In the genomic region with DNA sequence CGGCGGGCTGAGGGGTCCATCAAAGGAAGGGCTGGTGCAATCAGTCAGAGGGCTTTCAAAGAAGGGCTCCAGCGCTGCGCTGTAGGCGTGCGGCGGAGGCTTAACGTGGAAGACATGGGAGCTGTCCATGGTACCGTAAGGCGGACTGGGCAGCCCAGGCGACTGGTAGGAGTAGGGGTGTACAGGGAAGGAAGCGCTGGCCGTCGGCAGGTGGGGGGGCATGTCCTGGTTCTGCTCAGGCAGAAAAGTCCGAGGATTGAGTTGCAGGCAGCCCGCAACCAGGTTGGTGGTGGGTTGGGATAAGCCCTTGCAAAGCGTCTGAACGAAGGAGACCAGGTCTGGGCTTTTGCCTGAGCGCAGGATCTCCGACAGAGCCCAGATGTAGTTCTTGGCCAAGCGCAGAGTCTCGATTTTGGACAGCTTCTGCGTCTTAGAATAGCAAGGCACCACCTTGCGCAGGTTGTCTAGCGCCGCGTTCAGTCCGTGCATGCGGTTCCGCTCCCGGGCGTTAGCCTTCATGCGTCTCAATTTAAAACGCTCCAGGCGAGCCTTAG, we compare ENCODE assay signal across 1 cellular context.
TF ChIP-seq lines count a peak whose summit lies in the region.

No MANE protein-coding gene starts in this region.

TF ChIP-seq in HepG2, 621 proteins besides CTCF, POLR2A, EP300 and RAD21 (continued from another document and continues in another):
- TF ChIP-seq, protein P1, sequence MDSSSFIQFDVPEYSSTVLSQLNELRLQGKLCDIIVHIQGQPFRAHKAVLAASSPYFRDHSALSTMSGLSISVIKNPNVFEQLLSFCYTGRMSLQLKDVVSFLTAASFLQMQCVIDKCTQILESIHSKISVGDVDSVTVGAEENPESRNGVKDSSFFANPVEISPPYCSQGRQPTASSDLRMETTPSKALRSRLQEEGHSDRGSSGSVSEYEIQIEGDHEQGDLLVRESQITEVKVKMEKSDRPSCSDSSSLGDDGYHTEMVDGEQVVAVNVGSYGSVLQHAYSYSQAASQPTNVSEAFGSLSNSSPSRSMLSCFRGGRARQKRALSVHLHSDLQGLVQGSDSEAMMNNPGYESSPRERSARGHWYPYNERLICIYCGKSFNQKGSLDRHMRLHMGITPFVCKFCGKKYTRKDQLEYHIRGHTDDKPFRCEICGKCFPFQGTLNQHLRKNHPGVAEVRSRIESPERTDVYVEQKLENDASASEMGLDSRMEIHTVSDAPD (CRISPR knock-in tag; IDR thresholded peaks at IDR 0.05), result peak; percentile 48; the same call in 1 of the 2 replicates
- TF ChIP-seq ZNF232 (CRISPR knock-in tag; IDR thresholded peaks at IDR 0.05; ENCODE audit: borderline replicate concordance) (peak; percentile 98; the same call in 1 of the 2 replicates), ZNF644 (CRISPR knock-in tag; IDR thresholded peaks at IDR 0.05; ENCODE audit: low read depth) (peak; percentile 81), HES4 (CRISPR knock-in tag; IDR thresholded peaks at IDR 0.05; ENCODE audit: borderline replicate concordance) (peak; percentile 98), SSRP1 (CRISPR knock-in tag; IDR thresholded peaks at IDR 0.05) (no peak), CBX2 (IDR thresholded peaks at IDR 0.05; ENCODE audit: low read depth, low read length) (no peak), CBX2 (CRISPR knock-in tag; IDR thresholded peaks at IDR 0.05; ENCODE audit: low read depth) (no peak), NFKB2 (CRISPR knock-in tag; IDR thresholded peaks at IDR 0.05; ENCODE audit: borderline replicate concordance) (peak; percentile 97), ATF7 (IDR thresholded peaks at IDR 0.05) (no peak), ATF7 (CRISPR knock-in tag; IDR thresholded peaks at IDR 0.05) (no peak), SIN3B (IDR thresholded peaks at IDR 0.05; ENCODE audit: low read length) (no peak), NFYC (CRISPR knock-in tag; IDR thresholded peaks at IDR 0.05) (peak; percentile 34; the same call in 1 of the 2 replicates), ZNF839 (CRISPR knock-in tag; IDR thresholded peaks at IDR 0.05; ENCODE audit: borderline replicate concordance) (no peak), JUN (CRISPR knock-in tag; IDR thresholded peaks at IDR 0.05) (no peak), ZNF619 (CRISPR knock-in tag; IDR thresholded peaks at IDR 0.05) (no peak), ZNF749 (CRISPR knock-in tag; IDR thresholded peaks at IDR 0.05; ENCODE audit: borderline replicate concordance) (peak; percentile 77; the same call in 1 of the 2 replicates), ZNF737 (CRISPR knock-in tag; IDR thresholded peaks at IDR 0.05; ENCODE audit: borderline replicate concordance) (peak; percentile 98), PHF8 (CRISPR knock-in tag; IDR thresholded peaks at IDR 0.05) (no peak), ELF3 (CRISPR knock-in tag; IDR thresholded peaks at IDR 0.05) (peak; percentile 71), ZNF274 (CRISPR knock-in tag; IDR thresholded peaks at IDR 0.05) (no peak), ZNF234 (CRISPR knock-in tag; conservative IDR thresholded peaks at IDR 0.05) (no peak), ELF1 (CRISPR knock-in tag; IDR thresholded peaks at IDR 0.05) (peak; percentile 44; the same call in 1 of the 2 replicates), SYNCRIP (IDR thresholded peaks at IDR 0.05; ENCODE audit: insufficient read depth, low read depth, low read length) (no peak), HOXD1 (CRISPR knock-in tag; IDR thresholded peaks at IDR 0.05) (no peak; the same call in 1 of the 2 replicates), HCFC1 (IDR thresholded peaks at IDR 0.05; ENCODE audit: low read depth, low read length) (0 out of 2 replicates have a peak, but pooled peaks have one; percentile 15), IRX3 (CRISPR knock-in tag; IDR thresholded peaks at IDR 0.05; ENCODE audit: borderline replicate concordance, low read depth) (peak; percentile 92; the same call in 1 of the 2 replicates), DNMT1 (CRISPR knock-in tag; IDR thresholded peaks at IDR 0.05) (no peak), MED13 (CRISPR knock-in tag; IDR thresholded peaks at IDR 0.05) (0 out of 2 replicates have a peak, but pooled peaks have one; percentile 64), ZNF678 (CRISPR knock-in tag; IDR thresholded peaks at IDR 0.05) (no peak), TSC22D2 (CRISPR knock-in tag; IDR thresholded peaks at IDR 0.05; ENCODE audit: borderline replicate concordance) (peak; percentile 98), ZNF713 (CRISPR knock-in tag; IDR thresholded peaks at IDR 0.05) (peak; percentile 80; the same call in 1 of the 2 replicates)
- TF ChIP-seq, protein P2, sequence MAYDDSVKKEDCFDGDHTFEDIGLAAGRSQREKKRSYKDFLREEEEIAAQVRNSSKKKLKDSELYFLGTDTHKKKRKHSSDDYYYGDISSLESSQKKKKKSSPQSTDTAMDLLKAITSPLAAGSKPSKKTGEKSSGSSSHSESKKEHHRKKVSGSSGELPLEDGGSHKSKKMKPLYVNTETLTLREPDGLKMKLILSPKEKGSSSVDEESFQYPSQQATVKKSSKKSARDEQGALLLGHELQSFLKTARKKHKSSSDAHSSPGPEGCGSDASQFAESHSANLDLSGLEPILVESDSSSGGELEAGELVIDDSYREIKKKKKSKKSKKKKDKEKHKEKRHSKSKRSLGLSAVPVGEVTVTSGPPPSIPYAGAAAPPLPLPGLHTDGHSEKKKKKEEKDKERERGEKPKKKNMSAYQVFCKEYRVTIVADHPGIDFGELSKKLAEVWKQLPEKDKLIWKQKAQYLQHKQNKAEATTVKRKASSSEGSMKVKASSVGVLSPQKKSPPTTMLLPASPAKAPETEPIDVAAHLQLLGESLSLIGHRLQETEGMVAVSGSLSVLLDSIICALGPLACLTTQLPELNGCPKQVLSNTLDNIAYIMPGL (CRISPR knock-in tag; IDR thresholded peaks at IDR 0.05; ENCODE audit: borderline replicate concordance in 1 of 2, low read depth in 1 of 2), result 0 out of 4 replicates have a peak, but pooled peaks of 1 of the 2 experiments have one; percentile 24
- TF ChIP-seq, protein P3, sequence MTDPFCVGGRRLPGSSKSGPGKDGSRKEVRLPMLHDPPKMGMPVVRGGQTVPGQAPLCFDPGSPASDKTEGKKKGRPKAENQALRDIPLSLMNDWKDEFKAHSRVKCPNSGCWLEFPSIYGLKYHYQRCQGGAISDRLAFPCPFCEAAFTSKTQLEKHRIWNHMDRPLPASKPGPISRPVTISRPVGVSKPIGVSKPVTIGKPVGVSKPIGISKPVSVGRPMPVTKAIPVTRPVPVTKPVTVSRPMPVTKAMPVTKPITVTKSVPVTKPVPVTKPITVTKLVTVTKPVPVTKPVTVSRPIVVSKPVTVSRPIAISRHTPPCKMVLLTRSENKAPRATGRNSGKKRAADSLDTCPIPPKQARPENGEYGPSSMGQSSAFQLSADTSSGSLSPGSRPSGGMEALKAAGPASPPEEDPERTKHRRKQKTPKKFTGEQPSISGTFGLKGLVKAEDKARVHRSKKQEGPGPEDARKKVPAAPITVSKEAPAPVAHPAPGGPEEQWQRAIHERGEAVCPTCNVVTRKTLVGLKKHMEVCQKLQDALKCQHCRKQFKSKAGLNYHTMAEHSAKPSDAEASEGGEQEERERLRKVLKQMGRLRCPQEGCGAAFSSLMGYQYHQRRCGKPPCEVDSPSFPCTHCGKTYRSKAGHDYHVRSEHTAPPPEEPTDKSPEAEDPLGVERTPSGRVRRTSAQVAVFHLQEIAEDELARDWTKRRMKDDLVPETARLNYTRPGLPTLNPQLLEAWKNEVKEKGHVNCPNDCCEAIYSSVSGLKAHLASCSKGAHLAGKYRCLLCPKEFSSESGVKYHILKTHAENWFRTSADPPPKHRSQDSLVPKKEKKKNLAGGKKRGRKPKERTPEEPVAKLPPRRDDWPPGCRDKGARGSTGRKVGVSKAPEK (CRISPR knock-in tag; IDR thresholded peaks at IDR 0.05; ENCODE audit: borderline replicate concordance), result no peak
- TF ChIP-seq, protein P4, sequence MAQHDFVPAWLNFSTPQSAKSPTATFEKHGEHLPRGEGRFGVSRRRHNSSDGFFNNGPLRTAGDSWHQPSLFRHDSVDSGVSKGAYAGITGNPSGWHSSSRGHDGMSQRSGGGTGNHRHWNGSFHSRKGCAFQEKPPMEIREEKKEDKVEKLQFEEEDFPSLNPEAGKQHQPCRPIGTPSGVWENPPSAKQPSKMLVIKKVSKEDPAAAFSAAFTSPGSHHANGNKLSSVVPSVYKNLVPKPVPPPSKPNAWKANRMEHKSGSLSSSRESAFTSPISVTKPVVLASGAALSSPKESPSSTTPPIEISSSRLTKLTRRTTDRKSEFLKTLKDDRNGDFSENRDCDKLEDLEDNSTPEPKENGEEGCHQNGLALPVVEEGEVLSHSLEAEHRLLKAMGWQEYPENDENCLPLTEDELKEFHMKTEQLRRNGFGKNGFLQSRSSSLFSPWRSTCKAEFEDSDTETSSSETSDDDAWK (CRISPR knock-in tag; IDR thresholded peaks at IDR 0.05), result no peak
- TF ChIP-seq, protein P5, sequence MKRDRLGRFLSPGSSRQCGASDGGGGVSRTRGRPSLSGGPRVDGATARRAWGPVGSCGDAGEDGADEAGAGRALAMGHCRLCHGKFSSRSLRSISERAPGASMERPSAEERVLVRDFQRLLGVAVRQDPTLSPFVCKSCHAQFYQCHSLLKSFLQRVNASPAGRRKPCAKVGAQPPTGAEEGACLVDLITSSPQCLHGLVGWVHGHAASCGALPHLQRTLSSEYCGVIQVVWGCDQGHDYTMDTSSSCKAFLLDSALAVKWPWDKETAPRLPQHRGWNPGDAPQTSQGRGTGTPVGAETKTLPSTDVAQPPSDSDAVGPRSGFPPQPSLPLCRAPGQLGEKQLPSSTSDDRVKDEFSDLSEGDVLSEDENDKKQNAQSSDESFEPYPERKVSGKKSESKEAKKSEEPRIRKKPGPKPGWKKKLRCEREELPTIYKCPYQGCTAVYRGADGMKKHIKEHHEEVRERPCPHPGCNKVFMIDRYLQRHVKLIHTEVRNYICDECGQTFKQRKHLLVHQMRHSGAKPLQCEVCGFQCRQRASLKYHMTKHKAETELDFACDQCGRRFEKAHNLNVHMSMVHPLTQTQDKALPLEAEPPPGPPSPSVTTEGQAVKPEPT (CRISPR knock-in tag; IDR thresholded peaks at IDR 0.05; ENCODE audit: low read depth), result no peak
- TF ChIP-seq, protein P6, sequence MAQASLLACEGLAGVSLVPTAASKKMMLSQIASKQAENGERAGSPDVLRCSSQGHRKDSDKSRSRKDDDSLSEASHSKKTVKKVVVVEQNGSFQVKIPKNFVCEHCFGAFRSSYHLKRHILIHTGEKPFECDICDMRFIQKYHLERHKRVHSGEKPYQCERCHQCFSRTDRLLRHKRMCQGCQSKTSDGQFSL (CRISPR knock-in tag; IDR thresholded peaks at IDR 0.05), result no peak; the same call in 1 of the 2 replicates
- TF ChIP-seq, protein P7, sequence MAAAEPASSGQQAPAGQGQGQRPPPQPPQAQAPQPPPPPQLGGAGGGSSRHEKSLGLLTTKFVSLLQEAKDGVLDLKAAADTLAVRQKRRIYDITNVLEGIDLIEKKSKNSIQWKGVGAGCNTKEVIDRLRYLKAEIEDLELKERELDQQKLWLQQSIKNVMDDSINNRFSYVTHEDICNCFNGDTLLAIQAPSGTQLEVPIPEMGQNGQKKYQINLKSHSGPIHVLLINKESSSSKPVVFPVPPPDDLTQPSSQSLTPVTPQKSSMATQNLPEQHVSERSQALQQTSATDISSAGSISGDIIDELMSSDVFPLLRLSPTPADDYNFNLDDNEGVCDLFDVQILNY (CRISPR knock-in tag; conservative IDR thresholded peaks at IDR 0.05), result peak; percentile 72; the same call in 1 of the 2 replicates
- TF ChIP-seq, protein P8, sequence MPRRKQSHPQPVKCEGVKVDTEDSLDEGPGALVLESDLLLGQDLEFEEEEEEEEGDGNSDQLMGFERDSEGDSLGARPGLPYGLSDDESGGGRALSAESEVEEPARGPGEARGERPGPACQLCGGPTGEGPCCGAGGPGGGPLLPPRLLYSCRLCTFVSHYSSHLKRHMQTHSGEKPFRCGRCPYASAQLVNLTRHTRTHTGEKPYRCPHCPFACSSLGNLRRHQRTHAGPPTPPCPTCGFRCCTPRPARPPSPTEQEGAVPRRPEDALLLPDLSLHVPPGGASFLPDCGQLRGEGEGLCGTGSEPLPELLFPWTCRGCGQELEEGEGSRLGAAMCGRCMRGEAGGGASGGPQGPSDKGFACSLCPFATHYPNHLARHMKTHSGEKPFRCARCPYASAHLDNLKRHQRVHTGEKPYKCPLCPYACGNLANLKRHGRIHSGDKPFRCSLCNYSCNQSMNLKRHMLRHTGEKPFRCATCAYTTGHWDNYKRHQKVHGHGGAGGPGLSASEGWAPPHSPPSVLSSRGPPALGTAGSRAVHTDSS (CRISPR knock-in tag; conservative IDR thresholded peaks at IDR 0.05), result no peak
- TF ChIP-seq, protein P9, sequence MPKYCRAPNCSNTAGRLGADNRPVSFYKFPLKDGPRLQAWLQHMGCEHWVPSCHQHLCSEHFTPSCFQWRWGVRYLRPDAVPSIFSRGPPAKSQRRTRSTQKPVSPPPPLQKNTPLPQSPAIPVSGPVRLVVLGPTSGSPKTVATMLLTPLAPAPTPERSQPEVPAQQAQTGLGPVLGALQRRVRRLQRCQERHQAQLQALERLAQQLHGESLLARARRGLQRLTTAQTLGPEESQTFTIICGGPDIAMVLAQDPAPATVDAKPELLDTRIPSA (CRISPR knock-in tag; IDR thresholded peaks at IDR 0.05; ENCODE audit: borderline replicate concordance), result no peak
- TF ChIP-seq, protein P10, sequence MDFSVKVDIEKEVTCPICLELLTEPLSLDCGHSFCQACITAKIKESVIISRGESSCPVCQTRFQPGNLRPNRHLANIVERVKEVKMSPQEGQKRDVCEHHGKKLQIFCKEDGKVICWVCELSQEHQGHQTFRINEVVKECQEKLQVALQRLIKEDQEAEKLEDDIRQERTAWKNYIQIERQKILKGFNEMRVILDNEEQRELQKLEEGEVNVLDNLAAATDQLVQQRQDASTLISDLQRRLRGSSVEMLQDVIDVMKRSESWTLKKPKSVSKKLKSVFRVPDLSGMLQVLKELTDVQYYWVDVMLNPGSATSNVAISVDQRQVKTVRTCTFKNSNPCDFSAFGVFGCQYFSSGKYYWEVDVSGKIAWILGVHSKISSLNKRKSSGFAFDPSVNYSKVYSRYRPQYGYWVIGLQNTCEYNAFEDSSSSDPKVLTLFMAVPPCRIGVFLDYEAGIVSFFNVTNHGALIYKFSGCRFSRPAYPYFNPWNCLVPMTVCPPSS (IDR thresholded peaks at IDR 0.05), result no peak
